ENCODE assay signal across 20 cellular contexts in the genomic region with DNA sequence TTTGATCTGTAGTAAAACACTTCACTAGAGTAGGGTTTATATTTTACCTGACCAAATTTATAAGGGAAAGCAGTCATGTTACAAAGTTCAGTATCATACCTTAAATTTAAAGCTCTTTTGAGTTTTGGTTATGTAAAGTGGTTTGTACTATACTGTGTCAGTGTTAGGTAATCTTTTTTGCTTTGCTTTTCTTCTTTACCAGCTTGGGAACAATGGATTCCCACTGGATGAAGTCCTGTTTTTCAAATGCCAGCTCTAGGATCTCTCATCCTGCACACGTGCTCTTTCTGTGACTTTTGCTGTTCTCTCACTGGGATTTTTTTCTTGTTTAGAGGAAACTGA. TPM values are rescaled to one million over a fixed set of nuclear protein-coding genes. Genes with fewer than 3 reads are reported as not detected.
DNase-seq lines count a peak whose midpoint lies in the region; ATAC-seq and TF ChIP-seq lines count a peak whose summit lies in the region.
"Had no signal": no experiment of that assay in that cellular context is flagged by ENCODE, and none has a peak within 500 bp of the region (broad histone marks: within the 10 kb centered on the region; RNA-seq: fewer than 3 reads in every experiment).

No MANE protein-coding gene starts in this region.

- DNase-seq in HFFc6 = no peak
- no peak for DNase-seq in brain microvascular endothelial cell
- DNase-seq in left ventricle myocardium superior = no peak
- DNase-seq in retinal pigment epithelial cell (ENCODE audit: low read depth) = no peak
- DNase-seq in CD8-positive, alpha-beta T cell = no peak
- no peak for DNase-seq in natural killer cell treated with Interleukin-12 subunit alpha and Interleukin-12 subunit beta and Interleukin-15 and Interleukin-18, amount 100 ng/mL, for 72 hours (ENCODE audit: low spot score)
- DNase-seq: activated naive CD4-positive, alpha-beta T cell; activated T-cell treated with anti-CD3 and anti-CD28 coated beads for 4 hours; H9; MV-4-11; NCI-H1930; NCI-H446 treated with DMSO at 0.1 percent for 48 hours; ovary; SHP77; small intestine; stimulated activated CD8-positive, alpha-beta memory T cell treated with anti-CD3 and anti-CD28 coated beads, Interleukin-4, amount 100 ng/mL, for 48 hours had no signal

- no peaks in the 10 kb centered on the region for H3K4me1 ChIP-seq in CD8-positive, alpha-beta T cell (ENCODE audit: insufficient read depth, low read length)

- peaks cover 17% of the 10 kb centered on the region for H3K4me1 Mint-ChIP-seq in HFFc6 (ENCODE audit: low read depth)
- no peaks in the 10 kb centered on the region for H3K4me1 Mint-ChIP-seq in CD8-positive, alpha-beta T cell (ENCODE audit: low read depth)
- peaks cover 4 to 7% of the 10 kb centered on the region in 2 donors for H3K4me1 Mint-ChIP-seq in natural killer cell treated with Interleukin-12 subunit alpha and Interleukin-12 subunit beta and Interleukin-15 and Interleukin-18, amount 100 ng/mL, for 72 hours (ENCODE audit: low read depth in 2 of 2)

- H3K27ac ChIP-seq in brain microvascular endothelial cell = peak overlapping the region; percentile 85
- no peak overlapping the region for H3K27ac ChIP-seq in CD8-positive, alpha-beta T cell (ENCODE audit: low read depth, low read length)
- H3K27ac ChIP-seq: ascending aorta, ovary had no signal

- H3K27ac Mint-ChIP-seq in HFFc6 = peak overlapping the region; percentile 8; the same call in 1 of the 2 replicates
- H3K27ac Mint-ChIP-seq in CD8-positive, alpha-beta T cell = no peak overlapping the region
- H3K27ac Mint-ChIP-seq in natural killer cell treated with Interleukin-12 subunit alpha and Interleukin-12 subunit beta and Interleukin-15 and Interleukin-18, amount 100 ng/mL, for 72 hours = no peak overlapping the region
- H3K27ac Mint-ChIP-seq: T-helper 1 cell treated with Interleukin-12 subunit alpha and Interleukin-12 subunit beta and Interleukin-4 antibody, amounts not matched to agents 30 μg/mL and 1 μg/mL, for 36 hours had no signal

- TF ChIP-seq CTCF in HFFc6 (IDR thresholded peaks at IDR 0.05) (no peak), brain microvascular endothelial cell (IDR thresholded peaks at IDR 0.05; ENCODE audit: low read depth, low read length, missing control alignments) (no peak), retinal pigment epithelial cell (conservative IDR thresholded peaks at IDR 0.05; ENCODE audit: low read depth, low read length) (no peak)
- TF ChIP-seq CTCF in CD8-positive, alpha-beta T cell (IDR thresholded peaks at IDR 0.05) = no peak

- intact Hi-C loops in left ventricle myocardium superior (cut with micrococcal nuclease) = no loop called here
- intact Hi-C loops in CD8-positive, alpha-beta T cell (cut with DNase I, micrococcal nuclease) = no loop called here

- H3K4me3 ChIP-seq in brain microvascular endothelial cell (ENCODE audit: low read depth, low read length) (no peak overlapping the region), retinal pigment epithelial cell (ENCODE audit: low read length) (peak overlapping the region; percentile 13)
- H3K4me3 ChIP-seq in CD8-positive, alpha-beta T cell (ENCODE audit: low read depth, low read length) = no peak overlapping the region
- H3K4me3 ChIP-seq: ascending aorta, ovary had no signal

- no peaks in the 10 kb centered on the region for H3K9me3 ChIP-seq in CD8-positive, alpha-beta T cell (ENCODE audit: low read length)
- H3K9me3 ChIP-seq: ascending aorta, ovary had no signal

- H3K36me3 Mint-ChIP-seq in HFFc6 (ENCODE audit: low read depth) = no peaks in the 10 kb centered on the region
- H3K36me3 Mint-ChIP-seq in CD8-positive, alpha-beta T cell = no peaks in the 10 kb centered on the region
- H3K36me3 Mint-ChIP-seq in natural killer cell treated with Interleukin-12 subunit alpha and Interleukin-12 subunit beta and Interleukin-15 and Interleukin-18, amount 100 ng/mL, for 72 hours = no peaks in the 10 kb centered on the region

- no peaks in the 10 kb centered on the region for H3K9me3 Mint-ChIP-seq in HFFc6
- H3K9me3 Mint-ChIP-seq in CD8-positive, alpha-beta T cell = no peaks in the 10 kb centered on the region
- no peaks in the 10 kb centered on the region for H3K9me3 Mint-ChIP-seq in natural killer cell treated with Interleukin-12 subunit alpha and Interleukin-12 subunit beta and Interleukin-15 and Interleukin-18, amount 100 ng/mL, for 72 hours
- H3K9me3 Mint-ChIP-seq: H9; T-helper 1 cell treated with Interleukin-12 subunit alpha and Interleukin-12 subunit beta and Interleukin-4 antibody, amounts not matched to agents 30 μg/mL and 1 μg/mL, for 36 hours had no signal

- H3K4me3 Mint-ChIP-seq in HFFc6 = no peak overlapping the region
- H3K4me3 Mint-ChIP-seq in CD8-positive, alpha-beta T cell = no peak overlapping the region
- no peak overlapping the region for H3K4me3 Mint-ChIP-seq in natural killer cell treated with Interleukin-12 subunit alpha and Interleukin-12 subunit beta and Interleukin-15 and Interleukin-18, amount 100 ng/mL, for 72 hours
- H3K4me3 Mint-ChIP-seq: H9; T-helper 1 cell treated with Interleukin-12 subunit alpha and Interleukin-12 subunit beta and Interleukin-4 antibody, amounts not matched to agents 30 μg/mL and 1 μg/mL, for 36 hours had no signal

- in situ Hi-C loops in brain microvascular endothelial cell (cut with HindIII; ENCODE audit: low pct_ligation_motif_present, low sequenced_read_pairs) = no loop called here

- no peaks in the 10 kb centered on the region for H3K36me3 ChIP-seq in brain microvascular endothelial cell (replicated peaks)
- no peaks in the 10 kb centered on the region for H3K36me3 ChIP-seq in CD8-positive, alpha-beta T cell (ENCODE audit: insufficient read depth, low read length)
- H3K36me3 ChIP-seq: ovary had no signal

- H3K27me3 ChIP-seq in brain microvascular endothelial cell (replicated peaks) = no peaks in the 10 kb centered on the region
- no peaks in the 10 kb centered on the region for H3K27me3 ChIP-seq in CD8-positive, alpha-beta T cell (ENCODE audit: insufficient read depth, low read length)
- H3K27me3 ChIP-seq: ascending aorta, ovary had no signal

- POLR2A ChIA-PET in CD8-positive, alpha-beta T cell (lab: Charles Lee) = no interaction called here

- ATAC-seq in left ventricle myocardium superior = peak; percentile 49
- no peak for ATAC-seq in GM18517 (IDR thresholded peaks at IDR 0.05; ENCODE audit: unreplicated experiment)
- no peak for ATAC-seq in CD8-positive, alpha-beta T cell
- ATAC-seq in natural killer cell treated with Interleukin-12 subunit alpha and Interleukin-12 subunit beta and Interleukin-15 and Interleukin-18, amount 100 ng/mL, for 72 hours = no peak
- ATAC-seq in GM19395 (IDR thresholded peaks at IDR 0.05; ENCODE audit: unreplicated experiment) = no peak

- no peaks in the 10 kb centered on the region for H3K27me3 Mint-ChIP-seq in HFFc6 (ENCODE audit: insufficient read depth)
- peaks cover 3% of the 10 kb centered on the region for H3K27me3 Mint-ChIP-seq in CD8-positive, alpha-beta T cell (ENCODE audit: low read depth)
- peaks cover 0 to 7% of the 10 kb centered on the region in 2 donors for H3K27me3 Mint-ChIP-seq in natural killer cell treated with Interleukin-12 subunit alpha and Interleukin-12 subunit beta and Interleukin-15 and Interleukin-18, amount 100 ng/mL, for 72 hours

- CTCF ChIA-PET in CD8-positive, alpha-beta T cell (lab: Charles Lee) = no interaction called here

RNA-seq across cellular contexts. Expression of a gene that starts 15.9 kb away (rescaled TPM):
- 10 to 100 TPM; 11.6 to 16.7 (median 12.5) TPM for total RNA-seq in HFFc6 (2021; fragmentation: NEBNext Ultra II Directional; extraction: Animal tissue kit (Norgen Biotek cat#: 25700))
- total RNA-seq in left ventricle myocardium superior = 58.2 TPM
- 1 to 10 TPM; 8.1 to 8.6 TPM for total RNA-seq in CD8-positive, alpha-beta T cell
- 10 to 100 TPM; 11.7 to 14.8 TPM for total RNA-seq in natural killer cell treated with Interleukin-12 subunit alpha and Interleukin-12 subunit beta and Interleukin-15 and Interleukin-18, amount 100 ng/mL, for 72 hours
